ENCODE assay signal across 9 cellular contexts in genomic region chr17:44354582-44355309, GRCh38. TPM values are rescaled to one million over a fixed set of nuclear protein-coding genes. Genes with fewer than 3 reads are reported as not detected.
A peak's percentile ranks its signal among the peaks of the same experiment; 100 is the strongest.
DNase-seq lines count a peak whose midpoint lies in the region; ATAC-seq and TF ChIP-seq lines count a peak whose summit lies in the region.
"Had no signal": no experiment of that assay in that cellular context is flagged by ENCODE, and none has a peak within 500 bp of the region (broad histone marks: within the 10 kb centered on the region; RNA-seq: fewer than 3 reads in every experiment).

No MANE protein-coding gene starts in this region.

- peaks cover 9% of the 10 kb centered on the region for H3K27me3 ChIP-seq in foreskin keratinocyte

- TF ChIP-seq CTCF in HFFc6 (IDR thresholded peaks at IDR 0.05) (peak; percentile 54), foreskin keratinocyte (conservative IDR thresholded peaks at IDR 0.05) (peak; percentile 60)

- H3K27ac ChIP-seq in foreskin keratinocyte: no peak overlapping the region

- no peak overlapping the region for H3K4me3 Mint-ChIP-seq in HFFc6

- peaks cover 4% of the 10 kb centered on the region; the same call in 1 of the 2 replicates for H3K36me3 Mint-ChIP-seq in HFFc6 (ENCODE audit: low read depth)

- H3K9me3 Mint-ChIP-seq in HFFc6: no peaks in the 10 kb centered on the region

- H3K27ac Mint-ChIP-seq in HFFc6: no peak overlapping the region

- ATAC-seq in foreskin keratinocyte (no peak), HG02885 (IDR thresholded peaks at IDR 0.05; ENCODE audit: poor library complexity, unreplicated experiment) (no peak)

- H3K4me1 Mint-ChIP-seq in HFFc6 (ENCODE audit: low read depth): no peaks in the 10 kb centered on the region

- H3K4me1 ChIP-seq in foreskin keratinocyte: no peaks in the 10 kb centered on the region

- no peak for DNase-seq in HFFc6
- peak; percentile 84 for DNase-seq in activated CD8-positive, alpha-beta memory T cell treated with anti-CD3 and anti-CD28 coated beads for 24 hours
- no peak for DNase-seq in foreskin keratinocyte
- peak; percentile 39 to 58 for DNase-seq in stimulated activated CD4-positive, alpha-beta T cell treated with anti-CD3 and anti-CD28 coated beads, Interleukin-2, amount 100 ng/mL, for 48 hours
- no peak for DNase-seq in DMS79 treated with DMSO at 0.1 percent for 48 hours (lab: John Stamatoyannopoulos, UW)
- no peak for DNase-seq in AML-193 (lab: John Stamatoyannopoulos, UW)
- no peak for DNase-seq in pons (ENCODE audit: low spot score)

- peaks cover 7% of the 10 kb centered on the region for H3K27me3 Mint-ChIP-seq in HFFc6 (ENCODE audit: insufficient read depth)

RNA-seq across cellular contexts. Expression of gene FAM171A2, which starts 8.9 kb away (rescaled TPM):
- 1 to 10 TPM; 1.6 to 1.9 (median 1.8) TPM for total RNA-seq in HFFc6 (2021; fragmentation: NEBNext Ultra II Directional; extraction: Animal tissue kit (Norgen Biotek cat#: 25700))
- 1.4 and 1.6 TPM in 2 replicates for total RNA-seq in foreskin keratinocyte
- 0.98 and 1.3 TPM in 2 replicates for polyA plus RNA-seq in foreskin keratinocyte

RNA-seq across cellular contexts. Expression of gene GRN, which starts 9.6 kb away (rescaled TPM):
- 100 to 1,000 TPM; 186 to 249 (median 221) TPM for total RNA-seq in HFFc6 (2021; fragmentation: NEBNext Ultra II Directional; extraction: Animal tissue kit (Norgen Biotek cat#: 25700))
- 272 and 283 TPM in 2 replicates for total RNA-seq in foreskin keratinocyte
- 290 and 301 TPM in 2 replicates for polyA plus RNA-seq in foreskin keratinocyte

RNA-seq across cellular contexts. Expression of gene SLC25A39, which starts 30.1 kb away (rescaled TPM):
- 100 to 1,000 TPM in 5 of 6 experiments, 10 to 100 TPM in 1; 94.8 to 116 (median 108) TPM for total RNA-seq in HFFc6 (2021; fragmentation: NEBNext Ultra II Directional; extraction: Animal tissue kit (Norgen Biotek cat#: 25700))
- 171 and 183 TPM in 2 replicates for total RNA-seq in foreskin keratinocyte
- 249 and 257 TPM in 2 replicates for polyA plus RNA-seq in foreskin keratinocyte

RNA-seq across cellular contexts. Expression of gene ITGA2B, which starts 34.7 kb away (rescaled TPM):
- total RNA-seq in HFFc6 (2021; fragmentation: NEBNext Ultra II Directional; extraction: Animal tissue kit (Norgen Biotek cat#: 25700)): under 1 TPM in 2 of 6 experiments, not detected in 4; 0.18 to 0.19 TPM
- 0.25 and 0.37 TPM in 2 replicates for total RNA-seq in foreskin keratinocyte
- polyA plus RNA-seq in foreskin keratinocyte: 0.08 and 0.13 TPM in 2 replicates

RNA-seq across cellular contexts. Expression of gene RUNDC3A, which starts 46.3 kb away (rescaled TPM):
- under 1 TPM in 1 of 6 experiments, not detected in 5; 0.17 TPM for total RNA-seq in HFFc6 (2021; fragmentation: NEBNext Ultra II Directional; extraction: Animal tissue kit (Norgen Biotek cat#: 25700))
- total RNA-seq in foreskin keratinocyte: 0.14 and 0.18 TPM in 2 replicates
- 0.26 and 0.52 TPM in 2 replicates for polyA plus RNA-seq in foreskin keratinocyte
- total RNA-seq: lung microvascular endothelial cell had no signal

Comparison
In these comparisons a context has a peak if more than half of its experiments do, and no peak if none do; other contexts are left out.
1. DNase-seq: peak in activated CD8-positive, alpha-beta memory T cell treated with anti-CD3 and anti-CD28 coated beads for 24 hours (single experiment) and stimulated activated CD4-positive, alpha-beta T cell treated with anti-CD3 and anti-CD28 coated beads, Interleukin-2, amount 100 ng/mL, for 48 hours (2 of 2); none in HFFc6 (single experiment), foreskin keratinocyte (0 of 2), DMS79 treated with DMSO at 0.1 percent for 48 hours (single experiment), AML-193 (0 of 2) and pons (single experiment).